In genomic region chr1:202807926-202808757, GRCh38 we compare ENCODE assay signal across 8 cellular contexts. TPM values are rescaled to one million over a fixed set of nuclear protein-coding genes. Genes with fewer than 3 reads are reported as not detected.
DNase-seq lines count a peak whose midpoint lies in the region; ATAC-seq and TF ChIP-seq lines count a peak whose summit lies in the region.

TSS of gene KDM5B (minus strand) at chr1:202808421. CDS start at chr1:202808305, 116 bp downstream.

- H3K36me3 Mint-ChIP-seq in CD8-positive, alpha-beta memory T cell, result peaks cover 0 to 12% (median 0%) of the 10 kb centered on the region in 3 donors
- H3K36me3 Mint-ChIP-seq in activated naive CD4-positive, alpha-beta T cell treated with anti-CD3 and anti-CD28 coated beads, Interleukin-2, amount 50 U/mL, for 24 hours, result peaks cover 2% of the 10 kb centered on the region

- H3K9me3 ChIP-seq in CD8-positive, alpha-beta memory T cell (ENCODE audit: low read length), result no peaks in the 10 kb centered on the region
- H3K9me3 ChIP-seq in neutrophil, result no peaks in the 10 kb centered on the region

- no peak for TF ChIP-seq CTCF in neutrophil (IDR thresholded peaks at IDR 0.05)

- DNase-seq in CD8-positive, alpha-beta memory T cell, result peak; percentile 52 to 79 (median 54)
- DNase-seq in HuH-7.5 (ENCODE audit: low spot score) (peak; percentile 57), SKM-1 treated with dmso at 0.1 percent for 144 hours (lab: John Stamatoyannopoulos, UW; ENCODE audit: unreplicated experiment) (peak; percentile 57), glomerular endothelial cell (ENCODE audit: extremely low read depth, low read depth, low spot score) (no peak)

- H3K27ac ChIP-seq in CD8-positive, alpha-beta memory T cell (ENCODE audit: low read depth, low read length), result peak within 1 kb of the TSS; percentile 83
- H3K27ac ChIP-seq in neutrophil (peak within 1 kb of the TSS; percentile 89), temporal lobe (ENCODE audit: low read depth, low read length) (peak within 1 kb of the TSS; percentile 7)

- POLR2A ChIA-PET in CD8-positive, alpha-beta memory T cell (lab: Charles Lee), result interaction anchor here (0.5 to 0.9 kb wide), 2 partner anchors 80 to 160 kb away, joined by 4 read pairs; partner anchors contain the start of gene RABIF

- no peaks in the 10 kb centered on the region for H3K36me3 ChIP-seq in CD8-positive, alpha-beta memory T cell (ENCODE audit: insufficient read depth, low read length)
- H3K36me3 ChIP-seq in neutrophil, result no peaks in the 10 kb centered on the region

- H3K9me3 Mint-ChIP-seq in CD8-positive, alpha-beta memory T cell, result no peaks in the 10 kb centered on the region
- H3K9me3 Mint-ChIP-seq in activated naive CD4-positive, alpha-beta T cell treated with anti-CD3 and anti-CD28 coated beads, Interleukin-2, amount 50 U/mL, for 24 hours, result no peaks in the 10 kb centered on the region

- H3K4me3 ChIP-seq in CD8-positive, alpha-beta memory T cell (ENCODE audit: low read length), result peak within 1 kb of the TSS; percentile 73
- peak within 1 kb of the TSS; percentile 93 to 96 for H3K4me3 ChIP-seq in neutrophil (ENCODE audit: low read depth in 1 of 2, low read length in 1 of 2)

- no peaks in the 10 kb centered on the region for H3K27me3 ChIP-seq in CD8-positive, alpha-beta memory T cell (ENCODE audit: insufficient read depth, low read length, poor library complexity, severe bottlenecking)
- H3K27me3 ChIP-seq in neutrophil, result peaks cover 10% of the 10 kb centered on the region

- peaks cover 36% of the 10 kb centered on the region for H3K4me1 ChIP-seq in CD8-positive, alpha-beta memory T cell (ENCODE audit: insufficient read depth, low read length)
- peaks cover 60 to 71% of the 10 kb centered on the region in 2 experiments for H3K4me1 ChIP-seq in neutrophil (ENCODE audit: control insufficient read depth in 1 of 2, insufficient read depth in 1 of 2, low read depth in 1 of 2, low read length in 1 of 2)

- ATAC-seq in HG02970 (IDR thresholded peaks at IDR 0.05; ENCODE audit: low FRiP score, unreplicated experiment), result no peak

- CTCF ChIA-PET in CD8-positive, alpha-beta memory T cell (lab: Charles Lee), result interaction anchor here (1.1 kb wide), 1 partner anchor 58 kb away, joined by 4 read pairs; no protein-coding TSS in a partner anchor

- H3K27me3 Mint-ChIP-seq in CD8-positive, alpha-beta memory T cell, result no peaks in the 10 kb centered on the region
- no peaks in the 10 kb centered on the region for H3K27me3 Mint-ChIP-seq in activated naive CD4-positive, alpha-beta T cell treated with anti-CD3 and anti-CD28 coated beads, Interleukin-2, amount 50 U/mL, for 24 hours

- H3K4me1 Mint-ChIP-seq in CD8-positive, alpha-beta memory T cell, result peaks cover 37 to 57% (median 57%) of the 10 kb centered on the region in 3 donors
- peaks cover 58% of the 10 kb centered on the region for H3K4me1 Mint-ChIP-seq in activated naive CD4-positive, alpha-beta T cell treated with anti-CD3 and anti-CD28 coated beads, Interleukin-2, amount 50 U/mL, for 24 hours

- peak within 1 kb of the TSS; percentile 18 to 91 (median 86) for H3K27ac Mint-ChIP-seq in CD8-positive, alpha-beta memory T cell
- H3K27ac Mint-ChIP-seq in activated naive CD4-positive, alpha-beta T cell treated with anti-CD3 and anti-CD28 coated beads, Interleukin-2, amount 50 U/mL, for 24 hours, result peak within 1 kb of the TSS; percentile 96

- H3K4me3 Mint-ChIP-seq in CD8-positive, alpha-beta memory T cell, result peak within 1 kb of the TSS; percentile 86 to 93 (median 87)
- H3K4me3 Mint-ChIP-seq in activated naive CD4-positive, alpha-beta T cell treated with anti-CD3 and anti-CD28 coated beads, Interleukin-2, amount 50 U/mL, for 24 hours, result peak within 1 kb of the TSS; percentile 93

RNA-seq across cellular contexts. Expression of gene KDM5B, which starts in this region (rescaled TPM):
- total RNA-seq in CD8-positive, alpha-beta memory T cell, result 10 to 100 TPM; 18.6 to 22.7 TPM
- polyA plus RNA-seq in CD8-positive, alpha-beta memory T cell, result 14.2 TPM
- total RNA-seq in glomerular endothelial cell (58.6 and 96.4 TPM in 2 replicates), temporal lobe (140 TPM)

Comparison
In these comparisons a context has a peak if more than half of its experiments do, and no peak if none do; other contexts are left out.
1. H3K27ac ChIP-seq: peak in every context shown above with its lines; median percentile 89 in neutrophil; 83 in CD8-positive, alpha-beta memory T cell; 7 in temporal lobe.